Comparison of ENCODE assay signal across 1 cellular context in genomic region chr10:113113918-113114317, GRCh38.
TF ChIP-seq lines count a peak whose summit lies in the region.

No MANE protein-coding gene starts in this region.

TF ChIP-seq in GM23338, 12 proteins besides CTCF, POLR2A, EP300 and RAD21 (continued from another document):
- TF ChIP-seq ZNF462 (CRISPR knock-in tag; IDR thresholded peaks at IDR 0.05) (no peak), CREB1 (CRISPR knock-in tag; IDR thresholded peaks at IDR 0.05; ENCODE audit: low read depth) (no peak), NANOG (IDR thresholded peaks at IDR 0.05; ENCODE audit: borderline replicate concordance) (no peak), JUNB (IDR thresholded peaks at IDR 0.05; ENCODE audit: unreplicated experiment) (no peak), ETS1 (IDR thresholded peaks at IDR 0.05) (no peak), EZH2 (IDR thresholded peaks at IDR 0.05; ENCODE audit: low read depth, unreplicated experiment) (no peak)
